Comparison of ENCODE assay signal across 16 cellular contexts in genomic region chr11:36618025-36618700, GRCh38. TPM values are rescaled to one million over a fixed set of nuclear protein-coding genes. Genes with fewer than 3 reads are reported as not detected.
"Had no signal": no experiment of that assay in that cellular context is flagged by ENCODE, and none has a peak within 500 bp of the region (broad histone marks: within the 10 kb centered on the region; RNA-seq: fewer than 3 reads in every experiment).

No MANE protein-coding gene starts in this region.

- H3K36me3 ChIP-seq: esophagus muscularis mucosa had no signal

- ATAC-seq: body of pancreas; stimulated activated memory B cell treated with anti-CD40 and anti-IgM and Interleukin-4, amounts not matched to agents 10 μg/mL and 1 μg/mL and 100 μg/mL, for 72 hours; T-helper 17 cell had no signal

- H3K4me1 Mint-ChIP-seq: activated naive CD8-positive, alpha-beta T cell treated with anti-CD3 and anti-CD28 coated beads for 36 hours; stimulated activated memory B cell treated with anti-CD40 and anti-IgM and Interleukin-4, amounts not matched to agents 10 μg/mL and 1 μg/mL and 100 μg/mL, for 72 hours had no signal

- H3K9me3 Mint-ChIP-seq: activated CD4-positive, alpha-beta T cell treated with anti-CD3 and anti-CD28 coated beads, Interleukin-2, amount 10 ng/mL, durations not matched to agents 7 days and 5 days; activated naive CD8-positive, alpha-beta T cell treated with anti-CD3 and anti-CD28 coated beads for 36 hours; activated T-helper 1 cell treated with anti-CD3 and anti-CD28 coated beads, Interleukin-12 subunit alpha, Interleukin-12 subunit beta, Interleukin-2, Interleukin-4 antibody, amounts not matched to agents 30 ng/mL and 10 ng/mL and 1 ng/mL, durations not matched to agents 14 hours and 24 hours and 36 hours; stimulated activated memory B cell treated with anti-CD40 and anti-IgM and Interleukin-4, amounts not matched to agents 10 μg/mL and 1 μg/mL and 100 μg/mL, for 72 hours had no signal

- H3K4me2 ChIP-seq: hepatocyte had no signal

- H3K9me3 ChIP-seq: body of pancreas, esophagus muscularis mucosa had no signal

- H2AFZ ChIP-seq: hepatocyte had no signal

- H3K36me3 Mint-ChIP-seq: activated naive CD8-positive, alpha-beta T cell treated with anti-CD3 and anti-CD28 coated beads for 36 hours; stimulated activated memory B cell treated with anti-CD40 and anti-IgM and Interleukin-4, amounts not matched to agents 10 μg/mL and 1 μg/mL and 100 μg/mL, for 72 hours had no signal

- H3K27ac ChIP-seq: body of pancreas, esophagus muscularis mucosa, hepatocyte had no signal

- H3K27ac Mint-ChIP-seq: activated CD4-positive, alpha-beta T cell treated with anti-CD3 and anti-CD28 coated beads, Interleukin-2, amount 10 ng/mL, durations not matched to agents 7 days and 5 days; activated naive CD8-positive, alpha-beta T cell treated with anti-CD3 and anti-CD28 coated beads for 36 hours; activated T-helper 1 cell treated with anti-CD3 and anti-CD28 coated beads, Interleukin-12 subunit alpha, Interleukin-12 subunit beta, Interleukin-2, Interleukin-4 antibody, amounts not matched to agents 30 ng/mL and 10 ng/mL and 1 ng/mL, durations not matched to agents 14 hours and 24 hours and 36 hours; stimulated activated memory B cell treated with anti-CD40 and anti-IgM and Interleukin-4, amounts not matched to agents 10 μg/mL and 1 μg/mL and 100 μg/mL, for 72 hours; T-helper 17 cell had no signal

- H3K27me3 ChIP-seq: body of pancreas, esophagus muscularis mucosa, hepatocyte had no signal

- DNase-seq: activated CD4-positive, alpha-beta T cell treated with anti-CD3 and anti-CD28 coated beads, Interleukin-2, amount 10 ng/mL, durations not matched to agents 7 days and 5 days; activated naive CD8-positive, alpha-beta T cell treated with anti-CD3 and anti-CD28 coated beads for 36 hours; amygdala; body of pancreas; caudate nucleus; islet precursor cell; retina; stimulated activated CD4-positive, alpha-beta T cell treated with anti-CD3 and anti-CD28 coated beads, Interleukin-2, amount 100 ng/mL, for 48 hours; T-helper 17 cell; trophoblast cell had no signal

- H3K4me3 ChIP-seq: body of pancreas, hepatocyte had no signal

- H3K79me2 ChIP-seq: hepatocyte had no signal

- H3K4me3 Mint-ChIP-seq: activated CD4-positive, alpha-beta T cell treated with anti-CD3 and anti-CD28 coated beads, Interleukin-2, amount 10 ng/mL, durations not matched to agents 7 days and 5 days; activated naive CD8-positive, alpha-beta T cell treated with anti-CD3 and anti-CD28 coated beads for 36 hours; activated T-helper 1 cell treated with anti-CD3 and anti-CD28 coated beads, Interleukin-12 subunit alpha, Interleukin-12 subunit beta, Interleukin-2, Interleukin-4 antibody, amounts not matched to agents 30 ng/mL and 10 ng/mL and 1 ng/mL, durations not matched to agents 14 hours and 24 hours and 36 hours; stimulated activated memory B cell treated with anti-CD40 and anti-IgM and Interleukin-4, amounts not matched to agents 10 μg/mL and 1 μg/mL and 100 μg/mL, for 72 hours; T-helper 17 cell had no signal

RNA-seq across cellular contexts. Expression of gene RAG2, which starts 20.1 kb away (rescaled TPM):
- total RNA-seq: activated CD4-positive, alpha-beta T cell treated with anti-CD3 and anti-CD28 coated beads, Interleukin-2, amount 10 ng/mL, durations not matched to agents 7 days and 5 days; activated naive CD8-positive, alpha-beta T cell treated with anti-CD3 and anti-CD28 coated beads for 36 hours; activated T-helper 1 cell treated with anti-CD3 and anti-CD28 coated beads, Interleukin-12 subunit alpha, Interleukin-12 subunit beta, Interleukin-2, Interleukin-4 antibody, amounts not matched to agents 30 ng/mL and 10 ng/mL and 1 ng/mL, durations not matched to agents 14 hours and 24 hours and 36 hours; body of pancreas; esophagus muscularis mucosa; hepatocyte; lung microvascular endothelial cell; subcutaneous adipose tissue; T-helper 17 cell had no signal
